ENCODE assay signal across 1 cellular context in the genomic region with DNA sequence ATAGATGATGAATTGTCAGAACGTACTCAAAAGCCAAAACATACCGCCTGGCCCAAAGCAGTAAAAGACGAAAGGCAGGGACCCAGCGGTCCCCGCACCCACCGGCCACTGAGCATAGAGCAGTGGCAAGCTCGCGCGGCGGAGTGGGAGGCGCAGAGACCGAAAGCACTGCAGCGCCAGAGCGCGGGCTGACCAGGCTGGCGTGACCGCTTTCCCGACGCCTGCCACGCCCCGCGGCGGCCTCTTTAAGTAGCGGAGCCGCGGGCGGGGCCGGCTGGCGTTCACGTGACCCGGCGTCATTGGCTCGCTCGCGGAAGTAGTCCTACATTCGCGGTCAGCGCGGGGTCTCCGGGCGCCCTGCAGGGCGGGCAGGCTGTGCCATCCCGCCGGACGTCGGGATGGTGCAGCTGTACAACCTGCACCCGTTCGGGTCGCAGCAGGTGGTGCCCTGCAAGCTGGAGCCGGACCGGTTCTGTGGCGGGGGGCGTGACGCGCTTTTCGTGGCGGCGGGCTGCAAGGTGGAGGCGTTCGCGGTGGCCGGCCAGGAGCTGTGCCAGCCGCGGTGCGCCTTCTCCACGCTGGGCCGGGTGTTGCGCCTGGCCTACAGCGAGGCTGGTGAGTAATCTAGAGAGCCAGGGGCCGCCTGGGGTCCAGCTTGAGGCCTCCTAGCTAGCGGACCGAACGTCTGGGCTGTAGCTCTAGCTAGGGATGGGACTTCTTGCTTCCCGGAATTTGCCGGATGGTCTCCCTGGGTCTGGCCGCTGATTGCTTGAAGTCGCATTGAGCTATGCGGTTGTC.
TF ChIP-seq lines count a peak whose summit lies in the region.

A gene with protein sequence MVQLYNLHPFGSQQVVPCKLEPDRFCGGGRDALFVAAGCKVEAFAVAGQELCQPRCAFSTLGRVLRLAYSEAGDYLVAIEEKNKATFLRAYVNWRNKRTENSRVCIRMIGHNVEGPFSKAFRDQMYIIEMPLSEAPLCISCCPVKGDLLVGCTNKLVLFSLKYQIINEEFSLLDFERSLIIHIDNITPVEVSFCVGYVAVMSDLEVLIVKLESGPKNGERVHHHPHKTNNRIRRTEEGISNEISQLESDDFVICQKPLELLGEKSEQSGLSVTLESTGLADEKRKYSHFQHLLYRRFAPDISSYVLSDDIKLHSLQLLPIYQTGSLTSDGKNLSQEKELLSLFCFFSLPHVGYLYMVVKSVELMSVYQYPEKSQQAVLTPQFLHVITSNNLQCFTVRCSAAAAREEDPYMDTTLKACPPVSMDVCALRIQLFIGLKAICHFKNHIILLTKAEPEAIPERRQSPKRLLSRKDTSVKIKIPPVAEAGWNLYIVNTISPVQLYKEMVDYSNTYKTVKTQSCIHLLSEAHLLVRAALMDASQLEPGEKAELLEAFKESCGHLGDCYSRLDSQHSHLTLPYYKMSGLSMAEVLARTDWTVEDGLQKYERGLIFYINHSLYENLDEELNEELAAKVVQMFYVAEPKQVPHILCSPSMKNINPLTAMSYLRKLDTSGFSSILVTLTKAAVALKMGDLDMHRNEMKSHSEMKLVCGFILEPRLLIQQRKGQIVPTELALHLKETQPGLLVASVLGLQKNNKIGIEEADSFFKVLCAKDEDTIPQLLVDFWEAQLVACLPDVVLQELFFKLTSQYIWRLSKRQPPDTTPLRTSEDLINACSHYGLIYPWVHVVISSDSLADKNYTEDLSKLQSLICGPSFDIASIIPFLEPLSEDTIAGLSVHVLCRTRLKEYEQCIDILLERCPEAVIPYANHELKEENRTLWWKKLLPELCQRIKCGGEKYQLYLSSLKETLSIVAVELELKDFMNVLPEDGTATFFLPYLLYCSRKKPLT (plus strand): TSS at position 313 of the 798 bp plus-strand sequence. CDS start 86 bp downstream, at position 399.

TF ChIP-seq in WTC11, 78 proteins besides CTCF, POLR2A, EP300 and RAD21 (continued from another document and continues in another):
- TF ChIP-seq, protein P1, sequence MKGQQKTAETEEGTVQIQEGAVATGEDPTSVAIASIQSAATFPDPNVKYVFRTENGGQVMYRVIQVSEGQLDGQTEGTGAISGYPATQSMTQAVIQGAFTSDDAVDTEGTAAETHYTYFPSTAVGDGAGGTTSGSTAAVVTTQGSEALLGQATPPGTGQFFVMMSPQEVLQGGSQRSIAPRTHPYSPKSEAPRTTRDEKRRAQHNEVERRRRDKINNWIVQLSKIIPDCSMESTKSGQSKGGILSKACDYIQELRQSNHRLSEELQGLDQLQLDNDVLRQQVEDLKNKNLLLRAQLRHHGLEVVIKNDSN (CRISPR knock-in tag; IDR thresholded peaks at IDR 0.05): peak; percentile 97
- TF ChIP-seq, protein P2, sequence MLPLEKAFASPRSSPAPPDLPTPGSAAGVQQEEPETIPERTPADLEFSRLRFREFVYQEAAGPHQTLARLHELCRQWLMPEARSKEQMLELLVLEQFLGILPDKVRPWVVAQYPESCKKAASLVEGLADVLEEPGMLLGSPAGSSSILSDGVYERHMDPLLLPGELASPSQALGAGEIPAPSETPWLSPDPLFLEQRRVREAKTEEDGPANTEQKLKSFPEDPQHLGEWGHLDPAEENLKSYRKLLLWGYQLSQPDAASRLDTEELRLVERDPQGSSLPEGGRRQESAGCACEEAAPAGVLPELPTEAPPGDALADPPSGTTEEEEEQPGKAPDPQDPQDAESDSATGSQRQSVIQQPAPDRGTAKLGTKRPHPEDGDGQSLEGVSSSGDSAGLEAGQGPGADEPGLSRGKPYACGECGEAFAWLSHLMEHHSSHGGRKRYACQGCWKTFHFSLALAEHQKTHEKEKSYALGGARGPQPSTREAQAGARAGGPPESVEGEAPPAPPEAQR (CRISPR knock-in tag; IDR thresholded peaks at IDR 0.05): no peak
- TF ChIP-seq IRF2 (CRISPR knock-in tag; IDR thresholded peaks at IDR 0.05; ENCODE audit: borderline replicate concordance, low read depth): no peak
- TF ChIP-seq, protein P3, sequence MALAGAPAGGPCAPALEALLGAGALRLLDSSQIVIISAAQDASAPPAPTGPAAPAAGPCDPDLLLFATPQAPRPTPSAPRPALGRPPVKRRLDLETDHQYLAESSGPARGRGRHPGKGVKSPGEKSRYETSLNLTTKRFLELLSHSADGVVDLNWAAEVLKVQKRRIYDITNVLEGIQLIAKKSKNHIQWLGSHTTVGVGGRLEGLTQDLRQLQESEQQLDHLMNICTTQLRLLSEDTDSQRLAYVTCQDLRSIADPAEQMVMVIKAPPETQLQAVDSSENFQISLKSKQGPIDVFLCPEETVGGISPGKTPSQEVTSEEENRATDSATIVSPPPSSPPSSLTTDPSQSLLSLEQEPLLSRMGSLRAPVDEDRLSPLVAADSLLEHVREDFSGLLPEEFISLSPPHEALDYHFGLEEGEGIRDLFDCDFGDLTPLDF (CRISPR knock-in tag; IDR thresholded peaks at IDR 0.05): no peak; the same call in 1 of the 2 replicates
- no peak for TF ChIP-seq ZNF263 (CRISPR knock-in tag; IDR thresholded peaks at IDR 0.05; ENCODE audit: low read depth)
- no peak; the same call in 1 of the 2 replicates for TF ChIP-seq NFE2L1 (CRISPR knock-in tag; IDR thresholded peaks at IDR 0.05)
- no peak for TF ChIP-seq SMAD3 (CRISPR knock-in tag; IDR thresholded peaks at IDR 0.05; ENCODE audit: borderline replicate concordance)
- TF ChIP-seq, protein P4, sequence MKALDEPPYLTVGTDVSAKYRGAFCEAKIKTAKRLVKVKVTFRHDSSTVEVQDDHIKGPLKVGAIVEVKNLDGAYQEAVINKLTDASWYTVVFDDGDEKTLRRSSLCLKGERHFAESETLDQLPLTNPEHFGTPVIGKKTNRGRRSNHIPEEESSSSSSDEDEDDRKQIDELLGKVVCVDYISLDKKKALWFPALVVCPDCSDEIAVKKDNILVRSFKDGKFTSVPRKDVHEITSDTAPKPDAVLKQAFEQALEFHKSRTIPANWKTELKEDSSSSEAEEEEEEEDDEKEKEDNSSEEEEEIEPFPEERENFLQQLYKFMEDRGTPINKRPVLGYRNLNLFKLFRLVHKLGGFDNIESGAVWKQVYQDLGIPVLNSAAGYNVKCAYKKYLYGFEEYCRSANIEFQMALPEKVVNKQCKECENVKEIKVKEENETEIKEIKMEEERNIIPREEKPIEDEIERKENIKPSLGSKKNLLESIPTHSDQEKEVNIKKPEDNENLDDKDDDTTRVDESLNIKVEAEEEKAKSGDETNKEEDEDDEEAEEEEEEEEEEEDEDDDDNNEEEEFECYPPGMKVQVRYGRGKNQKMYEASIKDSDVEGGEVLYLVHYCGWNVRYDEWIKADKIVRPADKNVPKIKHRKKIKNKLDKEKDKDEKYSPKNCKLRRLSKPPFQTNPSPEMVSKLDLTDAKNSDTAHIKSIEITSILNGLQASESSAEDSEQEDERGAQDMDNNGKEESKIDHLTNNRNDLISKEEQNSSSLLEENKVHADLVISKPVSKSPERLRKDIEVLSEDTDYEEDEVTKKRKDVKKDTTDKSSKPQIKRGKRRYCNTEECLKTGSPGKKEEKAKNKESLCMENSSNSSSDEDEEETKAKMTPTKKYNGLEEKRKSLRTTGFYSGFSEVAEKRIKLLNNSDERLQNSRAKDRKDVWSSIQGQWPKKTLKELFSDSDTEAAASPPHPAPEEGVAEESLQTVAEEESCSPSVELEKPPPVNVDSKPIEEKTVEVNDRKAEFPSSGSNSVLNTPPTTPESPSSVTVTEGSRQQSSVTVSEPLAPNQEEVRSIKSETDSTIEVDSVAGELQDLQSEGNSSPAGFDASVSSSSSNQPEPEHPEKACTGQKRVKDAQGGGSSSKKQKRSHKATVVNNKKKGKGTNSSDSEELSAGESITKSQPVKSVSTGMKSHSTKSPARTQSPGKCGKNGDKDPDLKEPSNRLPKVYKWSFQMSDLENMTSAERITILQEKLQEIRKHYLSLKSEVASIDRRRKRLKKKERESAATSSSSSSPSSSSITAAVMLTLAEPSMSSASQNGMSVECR (CRISPR knock-in tag; IDR thresholded peaks at IDR 0.05; ENCODE audit: borderline replicate concordance): peak; percentile 92
- peak; percentile 17; the same call in 1 of the 2 replicates for TF ChIP-seq ZNF317 (CRISPR knock-in tag; IDR thresholded peaks at IDR 0.05; ENCODE audit: borderline replicate concordance, low read depth)
- peak; percentile 84; the same call in 1 of the 2 replicates for TF ChIP-seq CREB1 (CRISPR knock-in tag; IDR thresholded peaks at IDR 0.05)
- TF ChIP-seq CREM (CRISPR knock-in tag; IDR thresholded peaks at IDR 0.05): peak; percentile 84
- TF ChIP-seq, protein P5, sequence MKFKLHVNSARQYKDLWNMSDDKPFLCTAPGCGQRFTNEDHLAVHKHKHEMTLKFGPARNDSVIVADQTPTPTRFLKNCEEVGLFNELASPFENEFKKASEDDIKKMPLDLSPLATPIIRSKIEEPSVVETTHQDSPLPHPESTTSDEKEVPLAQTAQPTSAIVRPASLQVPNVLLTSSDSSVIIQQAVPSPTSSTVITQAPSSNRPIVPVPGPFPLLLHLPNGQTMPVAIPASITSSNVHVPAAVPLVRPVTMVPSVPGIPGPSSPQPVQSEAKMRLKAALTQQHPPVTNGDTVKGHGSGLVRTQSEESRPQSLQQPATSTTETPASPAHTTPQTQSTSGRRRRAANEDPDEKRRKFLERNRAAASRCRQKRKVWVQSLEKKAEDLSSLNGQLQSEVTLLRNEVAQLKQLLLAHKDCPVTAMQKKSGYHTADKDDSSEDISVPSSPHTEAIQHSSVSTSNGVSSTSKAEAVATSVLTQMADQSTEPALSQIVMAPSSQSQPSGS (CRISPR knock-in tag; IDR thresholded peaks at IDR 0.05; ENCODE audit: borderline replicate concordance, low read depth): peak; percentile 45; the same call in 1 of the 2 replicates
- no peak for TF ChIP-seq RORB (CRISPR knock-in tag; IDR thresholded peaks at IDR 0.05)
- TF ChIP-seq, protein P6, sequence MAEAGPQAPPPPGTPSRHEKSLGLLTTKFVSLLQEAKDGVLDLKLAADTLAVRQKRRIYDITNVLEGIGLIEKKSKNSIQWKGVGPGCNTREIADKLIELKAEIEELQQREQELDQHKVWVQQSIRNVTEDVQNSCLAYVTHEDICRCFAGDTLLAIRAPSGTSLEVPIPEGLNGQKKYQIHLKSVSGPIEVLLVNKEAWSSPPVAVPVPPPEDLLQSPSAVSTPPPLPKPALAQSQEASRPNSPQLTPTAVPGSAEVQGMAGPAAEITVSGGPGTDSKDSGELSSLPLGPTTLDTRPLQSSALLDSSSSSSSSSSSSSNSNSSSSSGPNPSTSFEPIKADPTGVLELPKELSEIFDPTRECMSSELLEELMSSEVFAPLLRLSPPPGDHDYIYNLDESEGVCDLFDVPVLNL (CRISPR knock-in tag; IDR thresholded peaks at IDR 0.05; ENCODE audit: borderline replicate concordance, low read depth): no peak
- no peak for TF ChIP-seq ZNF416 (CRISPR knock-in tag; IDR thresholded peaks at IDR 0.05)
- TF ChIP-seq, protein P7, sequence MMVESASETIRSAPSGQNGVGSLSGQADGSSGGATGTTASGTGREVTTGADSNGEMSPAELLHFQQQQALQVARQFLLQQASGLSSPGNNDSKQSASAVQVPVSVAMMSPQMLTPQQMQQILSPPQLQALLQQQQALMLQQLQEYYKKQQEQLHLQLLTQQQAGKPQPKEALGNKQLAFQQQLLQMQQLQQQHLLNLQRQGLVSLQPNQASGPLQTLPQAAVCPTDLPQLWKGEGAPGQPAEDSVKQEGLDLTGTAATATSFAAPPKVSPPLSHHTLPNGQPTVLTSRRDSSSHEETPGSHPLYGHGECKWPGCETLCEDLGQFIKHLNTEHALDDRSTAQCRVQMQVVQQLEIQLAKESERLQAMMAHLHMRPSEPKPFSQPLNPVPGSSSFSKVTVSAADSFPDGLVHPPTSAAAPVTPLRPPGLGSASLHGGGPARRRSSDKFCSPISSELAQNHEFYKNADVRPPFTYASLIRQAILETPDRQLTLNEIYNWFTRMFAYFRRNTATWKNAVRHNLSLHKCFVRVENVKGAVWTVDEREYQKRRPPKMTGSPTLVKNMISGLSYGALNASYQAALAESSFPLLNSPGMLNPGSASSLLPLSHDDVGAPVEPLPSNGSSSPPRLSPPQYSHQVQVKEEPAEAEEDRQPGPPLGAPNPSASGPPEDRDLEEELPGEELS (CRISPR knock-in tag; IDR thresholded peaks at IDR 0.05): peak; percentile 70; the same call in 1 of the 2 replicates
- TF ChIP-seq MXD4 (CRISPR knock-in tag; IDR thresholded peaks at IDR 0.05; ENCODE audit: borderline replicate concordance): no peak
- TF ChIP-seq ZNF121 (CRISPR knock-in tag; IDR thresholded peaks at IDR 0.05): no peak
- no peak for TF ChIP-seq FOXJ3 (CRISPR knock-in tag; IDR thresholded peaks at IDR 0.05; ENCODE audit: borderline replicate concordance)
- peak; percentile 77 for TF ChIP-seq ZBTB21 (CRISPR knock-in tag; IDR thresholded peaks at IDR 0.05; ENCODE audit: borderline replicate concordance)
- no peak for TF ChIP-seq ZNF396 (CRISPR knock-in tag; IDR thresholded peaks at IDR 0.05; ENCODE audit: borderline replicate concordance)
- TF ChIP-seq, protein P8, sequence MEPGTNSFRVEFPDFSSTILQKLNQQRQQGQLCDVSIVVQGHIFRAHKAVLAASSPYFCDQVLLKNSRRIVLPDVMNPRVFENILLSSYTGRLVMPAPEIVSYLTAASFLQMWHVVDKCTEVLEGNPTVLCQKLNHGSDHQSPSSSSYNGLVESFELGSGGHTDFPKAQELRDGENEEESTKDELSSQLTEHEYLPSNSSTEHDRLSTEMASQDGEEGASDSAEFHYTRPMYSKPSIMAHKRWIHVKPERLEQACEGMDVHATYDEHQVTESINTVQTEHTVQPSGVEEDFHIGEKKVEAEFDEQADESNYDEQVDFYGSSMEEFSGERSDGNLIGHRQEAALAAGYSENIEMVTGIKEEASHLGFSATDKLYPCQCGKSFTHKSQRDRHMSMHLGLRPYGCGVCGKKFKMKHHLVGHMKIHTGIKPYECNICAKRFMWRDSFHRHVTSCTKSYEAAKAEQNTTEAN (CRISPR knock-in tag; IDR thresholded peaks at IDR 0.05): peak; percentile 85; the same call in 1 of the 2 replicates
- TF ChIP-seq GRHL2 (CRISPR knock-in tag; IDR thresholded peaks at IDR 0.05; ENCODE audit: insufficient replicate concordance, severe bottlenecking): no peak
- TF ChIP-seq, protein P9, sequence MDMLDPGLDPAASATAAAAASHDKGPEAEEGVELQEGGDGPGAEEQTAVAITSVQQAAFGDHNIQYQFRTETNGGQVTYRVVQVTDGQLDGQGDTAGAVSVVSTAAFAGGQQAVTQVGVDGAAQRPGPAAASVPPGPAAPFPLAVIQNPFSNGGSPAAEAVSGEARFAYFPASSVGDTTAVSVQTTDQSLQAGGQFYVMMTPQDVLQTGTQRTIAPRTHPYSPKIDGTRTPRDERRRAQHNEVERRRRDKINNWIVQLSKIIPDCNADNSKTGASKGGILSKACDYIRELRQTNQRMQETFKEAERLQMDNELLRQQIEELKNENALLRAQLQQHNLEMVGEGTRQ (CRISPR knock-in tag; IDR thresholded peaks at IDR 0.05): peak; percentile 98
- TF ChIP-seq, protein P10, sequence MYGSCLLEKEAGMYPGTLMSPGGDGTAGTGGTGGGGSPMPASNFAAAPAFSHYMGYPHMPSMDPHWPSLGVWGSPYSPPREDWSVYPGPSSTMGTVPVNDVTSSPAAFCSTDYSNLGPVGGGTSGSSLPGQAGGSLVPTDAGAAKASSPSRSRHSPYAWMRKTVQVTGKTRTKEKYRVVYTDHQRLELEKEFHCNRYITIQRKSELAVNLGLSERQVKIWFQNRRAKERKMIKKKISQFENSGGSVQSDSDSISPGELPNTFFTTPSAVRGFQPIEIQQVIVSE (CRISPR knock-in tag; IDR thresholded peaks at IDR 0.05; ENCODE audit: borderline replicate concordance): no peak
- no peak for TF ChIP-seq ZNF219 (CRISPR knock-in tag; IDR thresholded peaks at IDR 0.05; ENCODE audit: borderline replicate concordance)
